In the genomic region with DNA sequence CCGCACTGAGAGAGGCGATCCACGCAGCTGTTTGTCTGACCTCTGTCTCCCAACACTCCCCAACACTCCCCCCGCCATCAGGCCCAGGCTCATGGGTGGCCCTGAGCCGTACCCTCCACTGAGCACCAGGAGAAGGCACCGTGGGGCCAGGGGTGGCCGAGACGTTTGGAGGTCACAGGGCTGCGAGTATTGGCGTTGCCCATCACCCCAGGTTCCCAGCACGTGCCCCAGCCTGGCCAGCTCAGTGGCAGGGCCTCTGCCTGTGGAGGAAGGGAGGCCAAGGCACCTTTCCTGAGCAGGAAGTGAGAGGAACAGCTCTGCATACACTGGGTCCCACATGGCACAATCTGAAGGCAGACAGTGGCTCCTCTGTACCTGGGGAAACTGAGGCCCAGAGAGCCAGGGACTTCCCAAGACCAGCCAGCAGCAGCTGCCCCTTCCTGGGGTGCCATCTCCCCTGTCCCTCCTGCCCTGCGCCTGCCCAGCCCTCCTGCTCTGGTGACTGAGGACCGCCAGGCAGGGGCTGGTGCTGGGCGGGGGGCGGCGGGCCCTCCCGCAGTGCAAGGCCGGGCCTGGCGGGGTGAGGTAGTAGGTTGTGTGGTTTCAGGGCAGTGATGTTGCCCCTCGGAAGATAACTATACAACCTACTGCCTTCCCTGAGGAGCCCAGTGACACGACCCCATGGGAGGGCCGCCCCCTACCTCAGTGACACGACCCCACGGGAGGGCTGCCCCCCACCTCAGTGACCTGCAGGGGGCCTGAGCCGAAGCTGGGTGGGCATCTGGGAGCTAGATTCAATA, we compare ENCODE assay signal across 14 cellular contexts. TPM values are rescaled to one million over a fixed set of nuclear protein-coding genes. Genes with fewer than 3 reads are reported as not detected.
DNase-seq lines count a peak whose midpoint lies in the region; ATAC-seq and TF ChIP-seq lines count a peak whose summit lies in the region.
"Had no signal": no experiment of that assay in that cellular context is flagged by ENCODE, and none has a peak within 500 bp of the region (broad histone marks: within the 10 kb centered on the region; RNA-seq: fewer than 3 reads in every experiment).

No MANE protein-coding gene starts in this region.

- no peaks in the 10 kb centered on the region for H3K36me3 Mint-ChIP-seq in activated naive CD4-positive, alpha-beta T cell treated with anti-CD3 and anti-CD28 coated beads for 36 hours (ENCODE audit: low read depth)

- 61 to 63% methylated on average over 25 of the region's 25 CpGs for WGBS in esophagus, 2 donors
- WGBS in prostate gland = 68% methylated on average over 25 of the region's 25 CpGs

- H3K27ac ChIP-seq in RWPE2 (ENCODE audit: poor library complexity, severe bottlenecking) (peak overlapping the region; percentile 58), esophagus (ENCODE audit: low read depth in 2 of 2, low read length in 1 of 2) (peak overlapping the region; percentile 58 to 68), prostate gland (peak overlapping the region; percentile 78 to 89), upper lobe of right lung (peak overlapping the region; percentile 32)

- TF ChIP-seq CTCF in RWPE2 (IDR thresholded peaks at IDR 0.05; ENCODE audit: poor library complexity, severe bottlenecking) = no peak
- TF ChIP-seq CTCF in prostate gland (IDR thresholded peaks at IDR 0.05) = no peak
- TF ChIP-seq CTCF in upper lobe of right lung (IDR thresholded peaks at IDR 0.05) = no peak

- H3K4me3 Mint-ChIP-seq in activated naive CD4-positive, alpha-beta T cell treated with anti-CD3 and anti-CD28 coated beads for 36 hours = no peak overlapping the region
- H3K4me3 Mint-ChIP-seq: activated CD4-positive, alpha-beta T cell treated with anti-CD3 and anti-CD28 coated beads for 36 hours; CD8-positive, alpha-beta T cell had no signal

- no peaks in the 10 kb centered on the region for H3K9me3 Mint-ChIP-seq in activated naive CD4-positive, alpha-beta T cell treated with anti-CD3 and anti-CD28 coated beads for 36 hours
- H3K9me3 Mint-ChIP-seq: CD8-positive, alpha-beta T cell had no signal

- CTCF ChIA-PET in activated naive CD4-positive, alpha-beta T cell treated with anti-CD3 and anti-CD28 coated beads for 36 hours (lab: Charles Lee) = interaction anchor here (0.7 to 11.6 kb wide), 5 partner anchors 22 to 119 kb away, joined by 3 to 209 read pairs (median 3); no protein-coding TSS in a partner anchor

- H3K4me3 ChIP-seq in RWPE2 (ENCODE audit: severe bottlenecking) = no peak overlapping the region
- no peak overlapping the region for H3K4me3 ChIP-seq in esophagus (ENCODE audit: low read depth in 1 of 2, low read length in 2 of 2)
- H3K4me3 ChIP-seq in prostate gland = no peak overlapping the region
- no peak overlapping the region for H3K4me3 ChIP-seq in upper lobe of right lung

- no peaks in the 10 kb centered on the region for H3K4me1 ChIP-seq in RWPE2 (ENCODE audit: insufficient read depth, poor library complexity, severe bottlenecking)
- peaks cover 19 to 31% of the 10 kb centered on the region in 2 donors for H3K4me1 ChIP-seq in esophagus (ENCODE audit: control insufficient read depth in 2 of 2, insufficient read depth in 2 of 2, low read length in 1 of 2)
- peaks cover 13% of the 10 kb centered on the region for H3K4me1 ChIP-seq in prostate gland (replicated peaks)
- peaks cover 40% of the 10 kb centered on the region for H3K4me1 ChIP-seq in upper lobe of right lung

- no peak overlapping the region for H3K27ac Mint-ChIP-seq in activated naive CD4-positive, alpha-beta T cell treated with anti-CD3 and anti-CD28 coated beads for 36 hours
- H3K27ac Mint-ChIP-seq: activated CD4-positive, alpha-beta T cell treated with anti-CD3 and anti-CD28 coated beads for 36 hours; CD8-positive, alpha-beta T cell had no signal

- no peaks in the 10 kb centered on the region for H3K27me3 ChIP-seq in RWPE2 (ENCODE audit: insufficient read depth, poor library complexity, severe bottlenecking)
- H3K27me3 ChIP-seq in esophagus (ENCODE audit: control insufficient read depth in 1 of 2, insufficient read depth in 2 of 2, low read length in 2 of 2) = no peaks in the 10 kb centered on the region
- no peaks in the 10 kb centered on the region for H3K27me3 ChIP-seq in prostate gland (replicated peaks; ENCODE audit: insufficient read depth)
- no peaks in the 10 kb centered on the region for H3K27me3 ChIP-seq in upper lobe of right lung

- intact Hi-C loops in prostate gland (cut with DNase I) = loop anchor here (5.0 kb wide), 1 partner anchor 36 kb away; no protein-coding TSS in a partner anchor
- intact Hi-C loops in upper lobe of right lung (cut with DNase I) = loop anchor here (5.0 kb wide), 1 partner anchor 36 kb away; no protein-coding TSS in a partner anchor
- intact Hi-C loops in activated naive CD4-positive, alpha-beta T cell treated with anti-CD3 and anti-CD28 coated beads for 36 hours (cut with micrococcal nuclease) = no loop called here

- H3K36me3 ChIP-seq in RWPE2 (ENCODE audit: low read depth) (peaks cover 50% of the 10 kb centered on the region), esophagus (ENCODE audit: control insufficient read depth in 2 of 2, insufficient read depth in 2 of 2, low read length in 1 of 2) (peaks cover 3 to 49% of the 10 kb centered on the region in 2 donors), prostate gland (peaks cover 9 to 23% of the 10 kb centered on the region in 2 donors), upper lobe of right lung (peaks cover 44% of the 10 kb centered on the region)

- no peaks in the 10 kb centered on the region for H3K9me3 ChIP-seq in RWPE2 (ENCODE audit: severe bottlenecking)
- H3K9me3 ChIP-seq in esophagus (ENCODE audit: control insufficient read depth in 2 of 2, insufficient read depth in 1 of 2, low read depth in 1 of 2, low read length in 1 of 2) = no peaks in the 10 kb centered on the region
- H3K9me3 ChIP-seq in prostate gland = no peaks in the 10 kb centered on the region
- no peaks in the 10 kb centered on the region for H3K9me3 ChIP-seq in upper lobe of right lung

- no peak for TF ChIP-seq POLR2A in prostate gland (IDR thresholded peaks at IDR 0.05)

- ATAC-seq in RWPE2 (ENCODE audit: low read depth) (no peak), upper lobe of right lung (no peak), HG03432 (IDR thresholded peaks at IDR 0.05; ENCODE audit: unreplicated experiment) (no peak)
- ATAC-seq: activated CD4-positive, alpha-beta T cell treated with anti-CD3 and anti-CD28 coated beads for 36 hours; CD8-positive, alpha-beta T cell had no signal

- H3K27me3 Mint-ChIP-seq in activated naive CD4-positive, alpha-beta T cell treated with anti-CD3 and anti-CD28 coated beads for 36 hours (ENCODE audit: low read depth) = no peaks in the 10 kb centered on the region
- H3K27me3 Mint-ChIP-seq: activated CD4-positive, alpha-beta T cell treated with anti-CD3 and anti-CD28 coated beads for 36 hours had no signal

- H3K4me1 Mint-ChIP-seq in activated naive CD4-positive, alpha-beta T cell treated with anti-CD3 and anti-CD28 coated beads for 36 hours (ENCODE audit: low read depth) = no peaks in the 10 kb centered on the region

- DNase-seq in RWPE2 (ENCODE audit: low spot score) = no peak
- DNase-seq in prostate gland (ENCODE audit: low spot score) = no peak
- DNase-seq in upper lobe of right lung = no peak
- DNase-seq in NCI-H524 treated with DMSO at 0.1 percent for 48 hours (lab: John Stamatoyannopoulos, UW) = no peak
- DNase-seq in activated naive CD4-positive, alpha-beta T cell treated with anti-CD3 and anti-CD28 coated beads for 36 hours = no peak
- DNase-seq: activated CD4-positive, alpha-beta T cell treated with anti-CD3 and anti-CD28 coated beads for 36 hours; activated T-cell treated with anti-CD3 and anti-CD28 coated beads, Interleukin-2, amount 50 U/mL, for 1 hour; CD8-positive, alpha-beta T cell; NCI-H1092; NCI-H2227 treated with DMSO at 0.1 percent for 48 hours; occipital lobe; T-helper 1 cell had no signal

RNA-seq across cellular contexts. Expression of a gene that starts 37.0 kb away (rescaled TPM):
- polyA plus RNA-seq in esophagus = 1 to 10 TPM; 3.2 to 3.9 TPM
- total RNA-seq in prostate gland (10 to 100 TPM; 21.2 to 27.3 TPM), upper lobe of right lung (18.4 TPM)
- total RNA-seq in activated naive CD4-positive, alpha-beta T cell treated with anti-CD3 and anti-CD28 coated beads for 36 hours = 1 to 10 TPM; 4.9 to 6.5 TPM

Comparison
In these comparisons a context has a peak if more than half of its experiments do, and no peak if none do; other contexts are left out.
1. H3K27ac ChIP-seq: peak in every context shown above with its lines; median percentile 84 in prostate gland; 63 in esophagus; 58 in RWPE2; 32 in upper lobe of right lung.